Comparison of ENCODE assay signal across 16 cellular contexts in the genomic region with DNA sequence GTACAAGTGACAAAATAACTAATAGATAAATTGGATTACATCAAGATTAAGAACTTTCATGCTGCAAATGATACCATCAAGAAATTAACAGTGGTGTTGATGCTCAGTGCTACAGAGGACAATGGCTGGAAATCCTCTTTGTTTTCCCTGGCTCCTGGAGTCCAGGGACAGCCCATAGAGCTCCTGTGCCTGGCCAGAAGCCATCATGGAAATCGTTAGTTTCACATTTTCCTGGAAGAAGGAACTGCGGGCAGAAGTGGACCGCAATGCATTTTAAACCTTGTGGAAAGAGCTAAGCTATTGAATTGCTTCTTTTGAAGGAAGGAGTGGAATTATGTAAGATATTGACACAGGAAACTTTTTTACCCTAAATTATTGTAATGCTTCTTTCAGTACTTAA.
DNase-seq lines count a peak whose midpoint lies in the region; ATAC-seq and TF ChIP-seq lines count a peak whose summit lies in the region.
"Had no signal": no experiment of that assay in that cellular context is flagged by ENCODE, and none has a peak within 500 bp of the region (broad histone marks: within the 10 kb centered on the region; RNA-seq: fewer than 3 reads in every experiment).

No MANE protein-coding gene starts in this region.

- intact Hi-C loops in left cardiac atrium (cut with DNase I) (no loop called here), Right ventricle myocardium inferior (cut with DNase I) (no loop called here), left lung (cut with DNase I) (no loop called here), upper lobe of right lung (cut with DNase I) (no loop called here)

- no peak overlapping the region for H3K4me3 ChIP-seq in left lung
- H3K4me3 ChIP-seq in upper lobe of right lung: no peak overlapping the region
- H3K4me3 ChIP-seq: GM12878, GM23248 had no signal

- peaks cover 0 to 6% of the 10 kb centered on the region in 2 donors for H3K4me1 ChIP-seq in left lung
- H3K4me1 ChIP-seq in upper lobe of right lung: no peaks in the 10 kb centered on the region

- ATAC-seq in left cardiac atrium (peak; percentile 47 to 55), Right ventricle myocardium inferior (no peak), left lung (peak; percentile 40), upper lobe of right lung (peak; percentile 32)
- ATAC-seq: GM12878, HCT116 had no signal

- H3K9me3 ChIP-seq in left lung: peaks cover 0 to 3% of the 10 kb centered on the region in 2 donors
- no peaks in the 10 kb centered on the region for H3K9me3 ChIP-seq in upper lobe of right lung

- H3K27ac ChIP-seq in left lung (no peak overlapping the region), upper lobe of right lung (no peak overlapping the region)
- H3K27ac ChIP-seq: GM23248 had no signal

- no peaks in the 10 kb centered on the region for H3K27me3 ChIP-seq in left lung
- H3K27me3 ChIP-seq in upper lobe of right lung: no peaks in the 10 kb centered on the region

- no peak for TF ChIP-seq CTCF in left lung (IDR thresholded peaks at IDR 0.05)
- TF ChIP-seq CTCF in upper lobe of right lung (IDR thresholded peaks at IDR 0.05): no peak

- DNase-seq in left cardiac atrium: peak; percentile 49
- no peak for DNase-seq in Right ventricle myocardium inferior (ENCODE audit: missing footprints)
- peak; percentile 86 to 91 for DNase-seq in dermis microvascular lymphatic vessel endothelial cell (ENCODE audit: low read depth in 2 of 2)
- DNase-seq in left lung: no peak
- DNase-seq in upper lobe of right lung: no peak
- DNase-seq in NCI-H526 treated with DMSO at 0.1 percent for 48 hours (lab: John Stamatoyannopoulos, UW): no peak
- DNase-seq in HK-2 (ENCODE audit: unreplicated experiment): no peak
- DNase-seq: C1 segment of cervical spinal cord, GDM1, GM23248, KBM-7, NCI-H1436, NCI-H2029, NCI-H510A had no signal

- H3K36me3 ChIP-seq in left lung (no peaks in the 10 kb centered on the region), upper lobe of right lung (no peaks in the 10 kb centered on the region)

Comparison
In these comparisons a context has a peak if more than half of its experiments do, and no peak if none do; other contexts are left out.
1. DNase-seq: peak in left cardiac atrium (single experiment) and dermis microvascular lymphatic vessel endothelial cell (2 of 2); none in Right ventricle myocardium inferior (single experiment), left lung (0 of 2), upper lobe of right lung (single experiment), NCI-H526 treated with DMSO at 0.1 percent for 48 hours (single experiment) and HK-2 (single experiment).